Comparison of ENCODE assay signal across 17 cellular contexts in the genomic region with DNA sequence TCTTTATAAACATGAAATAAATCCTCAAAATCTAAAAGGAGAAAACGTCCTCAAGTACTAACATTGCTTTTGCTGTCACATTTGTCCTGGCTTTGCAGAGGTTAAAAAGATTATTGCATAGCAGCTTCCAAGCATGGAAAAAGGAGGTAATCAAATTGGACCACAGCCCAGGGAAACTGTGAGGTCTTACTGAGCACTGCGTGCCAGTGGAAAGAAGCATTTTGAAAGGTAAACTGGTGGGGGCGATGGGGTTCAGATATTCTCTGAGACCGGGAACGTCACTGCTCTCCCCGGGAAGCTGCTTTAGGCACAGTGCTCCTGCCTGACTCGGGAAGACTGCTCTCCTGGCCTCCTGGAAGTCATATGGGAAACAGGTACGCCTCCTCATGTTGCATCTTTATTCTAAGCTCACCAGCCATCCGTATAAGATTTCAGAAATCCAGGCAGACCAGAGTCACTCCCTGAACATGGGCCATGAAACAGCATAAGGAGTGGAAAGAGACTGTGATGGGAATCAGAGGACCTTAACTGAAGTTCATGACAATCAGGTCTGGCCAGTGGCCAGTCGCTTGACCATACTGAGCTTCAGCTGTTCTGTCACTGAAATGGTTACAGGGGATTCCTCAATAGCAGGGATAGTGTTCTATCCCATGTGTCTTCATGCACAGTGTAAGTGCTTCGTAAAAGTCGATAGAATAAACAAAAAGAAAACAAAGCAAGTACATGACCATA.
DNase-seq lines count a peak whose midpoint lies in the region; ATAC-seq and TF ChIP-seq lines count a peak whose summit lies in the region.
"Had no signal": no experiment of that assay in that cellular context is flagged by ENCODE, and none has a peak within 500 bp of the region (broad histone marks: within the 10 kb centered on the region; RNA-seq: fewer than 3 reads in every experiment).

No MANE protein-coding gene starts in this region.

- peaks cover 50% of the 10 kb centered on the region for H3K4me1 ChIP-seq in left ventricle myocardium inferior
- no peaks in the 10 kb centered on the region for H3K4me1 ChIP-seq in colonic mucosa
- H3K4me1 ChIP-seq: ascending aorta, right lobe of liver had no signal

- H3K9ac ChIP-seq in colonic mucosa (ENCODE audit: low read depth in 2 of 2, low read length in 2 of 2) = no peak overlapping the region

- H3K4me3 ChIP-seq in astrocyte of the spinal cord (ENCODE audit: low read depth, low read length) = no peak overlapping the region
- peak overlapping the region; percentile 52 for H3K4me3 ChIP-seq in left ventricle myocardium inferior
- H3K4me3 ChIP-seq in colonic mucosa = no peak overlapping the region
- H3K4me3 ChIP-seq: right lobe of liver had no signal

- TF ChIP-seq POLR2A in erythroblast (IDR thresholded peaks at IDR 0.05; ENCODE audit: low read length) = no peak

- H3K27me3 ChIP-seq in left ventricle myocardium inferior (ENCODE audit: low read depth) (no peaks in the 10 kb centered on the region), colonic mucosa (no peaks in the 10 kb centered on the region)
- H3K27me3 ChIP-seq: ascending aorta, right lobe of liver had no signal

- intact Hi-C loops in left ventricle myocardium inferior (cut with micrococcal nuclease) (loop anchor here (5.0 to 10.0 kb wide), 4 partner anchors 66 to 1176 kb away; no protein-coding TSS in a partner anchor), colonic mucosa (cut with DNase I) (loop anchor here (10.0 kb wide), 2 partner anchors 286 to 1166 kb away; a partner anchor contains a TSS)

- DNase-seq in astrocyte of the spinal cord (ENCODE audit: low read depth, low spot score) = peak; percentile 55
- DNase-seq in left ventricle myocardium inferior = no peak
- DNase-seq in pulmonary artery endothelial cell (ENCODE audit: low read depth, low spot score) = peak; percentile 63
- no peak for DNase-seq in colonic mucosa
- no peak for DNase-seq in erythroblast (lab: John Stamatoyannopoulos, UW)
- DNase-seq: activated effector memory CD4-positive, alpha-beta T cell treated with anti-CD3 and anti-CD28 coated beads, Interleukin-2, amount 50 U/mL, for 16 hours; KBM-7; NCI-H1092; NCI-H774; nephron progenitor cell; right lobe of liver; stimulated activated CD4-positive, alpha-beta T cell treated with anti-CD3 and anti-CD28 coated beads, Interleukin-2, amount 100 ng/mL, for 24 hours; T-helper 17 cell had no signal

- in situ Hi-C loops in astrocyte of the spinal cord (cut with HindIII; ENCODE audit: low sequenced_read_pairs) = no loop called here

- peak overlapping the region; percentile 30 for H3K27ac ChIP-seq in KOPT-K1 (ENCODE audit: low read depth, low read length, poor library complexity, severe bottlenecking)
- peak overlapping the region; percentile 67 for H3K27ac ChIP-seq in left ventricle myocardium inferior (replicated peaks)
- H3K27ac ChIP-seq in colonic mucosa = no peak overlapping the region
- H3K27ac ChIP-seq: ascending aorta, right lobe of liver had no signal

- H3K9me3 ChIP-seq in KOPT-K1 (ENCODE audit: insufficient read depth, low read length, poor library complexity, severe bottlenecking) (no peaks in the 10 kb centered on the region), left ventricle myocardium inferior (replicated peaks) (no peaks in the 10 kb centered on the region), colonic mucosa (no peaks in the 10 kb centered on the region)
- H3K9me3 ChIP-seq: ascending aorta, right lobe of liver had no signal

- TF ChIP-seq CTCF in astrocyte of the spinal cord (IDR thresholded peaks at IDR 0.05; ENCODE audit: low read depth, low read length) = no peak
- no peak for TF ChIP-seq CTCF in left ventricle myocardium inferior (IDR thresholded peaks at IDR 0.05; ENCODE audit: borderline replicate concordance)
- TF ChIP-seq CTCF in colonic mucosa (IDR thresholded peaks at IDR 0.05) = no peak

- H3K36me3 ChIP-seq in KOPT-K1 (ENCODE audit: insufficient read depth, low read length) (no peaks in the 10 kb centered on the region), left ventricle myocardium inferior (no peaks in the 10 kb centered on the region), colonic mucosa (no peaks in the 10 kb centered on the region)
- H3K36me3 ChIP-seq: ascending aorta, right lobe of liver had no signal

- ATAC-seq in HG03521 (IDR thresholded peaks at IDR 0.05; ENCODE audit: unreplicated experiment) = no peak
- ATAC-seq in GM19328 (IDR thresholded peaks at IDR 0.05; ENCODE audit: unreplicated experiment) = no peak
- ATAC-seq: right lobe of liver, T-helper 17 cell had no signal

Comparison
In these comparisons a context has a peak if more than half of its experiments do, and no peak if none do; other contexts are left out.
1. DNase-seq: peak in astrocyte of the spinal cord (single experiment) and pulmonary artery endothelial cell (single experiment); none in left ventricle myocardium inferior (single experiment), colonic mucosa (single experiment) and erythroblast (0 of 2).